Comparison of ENCODE assay signal across 30 cellular contexts in the genomic region with DNA sequence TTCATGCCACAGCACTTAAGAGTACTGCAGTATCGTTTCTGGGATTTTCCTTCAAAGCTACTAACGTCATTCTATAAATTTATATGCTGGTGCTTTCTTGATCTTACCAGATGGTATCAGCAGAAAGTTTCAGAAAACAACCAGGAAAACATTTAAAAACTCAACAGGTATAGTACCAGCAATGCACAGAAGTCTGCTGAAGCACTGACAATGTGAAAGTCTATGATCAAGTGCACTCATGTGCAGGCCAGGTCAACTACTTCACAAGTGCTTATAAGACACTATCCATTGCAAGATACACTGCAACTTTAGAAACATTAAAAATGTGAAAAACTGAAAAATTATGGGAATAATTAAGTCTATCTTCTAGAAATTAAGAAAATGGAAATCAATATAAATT.
"Had no signal": no experiment of that assay in that cellular context is flagged by ENCODE, and none has a peak within 500 bp of the region (broad histone marks: within the 10 kb centered on the region; RNA-seq: fewer than 3 reads in every experiment).

No MANE protein-coding gene starts in this region.

- DNase-seq: activated CD4-positive, alpha-beta memory T cell treated with anti-CD3 and anti-CD28 coated beads for 36 hours; activated CD4-positive, alpha-beta T cell treated with anti-CD3 and anti-CD28 coated beads for 36 hours; activated CD4-positive, alpha-beta T cell treated with anti-CD3 and anti-CD28 coated beads, Interleukin-2, amount 10 ng/mL, durations not matched to agents 24 days and 14 days; activated CD4-positive, CD25-positive, alpha-beta regulatory T cell; activated CD4-positive, CD25-positive, alpha-beta regulatory T cell treated with anti-CD3 and anti-CD28 coated beads, Interleukin-2, amount 50 U/mL, for 72 hours; activated CD8-positive, alpha-beta memory T cell treated with anti-CD3 and anti-CD28 coated beads, Interleukin-2, amount 10 ng/mL, durations not matched to agents 7 days and 5 days; activated CD8-positive, alpha-beta memory T cell treated with anti-CD3 and anti-CD28 coated beads, Interleukin-2, amount 50 U/mL, for 4 hours; activated CD8-positive, alpha-beta T cell treated with anti-CD3 and anti-CD28 coated beads, Interleukin-2, amount 10 ng/mL, durations not matched to agents 7 days and 5 days; activated effector memory CD4-positive, alpha-beta T cell treated with anti-CD3 and anti-CD28 coated beads, Interleukin-2, amount 50 U/mL, for 16 hours; activated naive CD4-positive, alpha-beta T cell treated with anti-CD3 and anti-CD28 coated beads for 36 hours; activated naive CD8-positive, alpha-beta T cell treated with anti-CD3 and anti-CD28 coated beads for 36 hours; activated T-cell treated with anti-CD3 and anti-CD28 coated beads, Interleukin-2, amount 50 U/mL, for 1 hour; activated T-cell treated with anti-CD3 and anti-CD28 coated beads, Interleukin-2, amount 50 U/mL, for 48 hours; anterior cingulate cortex; brain microvascular endothelial cell; dorsolateral prefrontal cortex; effector memory CD4-positive, alpha-beta T cell; endodermal cell; foreskin fibroblast; glutamatergic neuron; T-helper 2 cell had no signal

- H3K4me3 ChIP-seq: coronary artery, dorsolateral prefrontal cortex had no signal

- H3K4me1 Mint-ChIP-seq: endodermal cell had no signal

- H3K36me3 ChIP-seq: brain microvascular endothelial cell had no signal

- H3K27ac ChIP-seq: brain microvascular endothelial cell, coronary artery, dorsolateral prefrontal cortex had no signal

- H3K9me3 Mint-ChIP-seq: activated CD4-positive, alpha-beta memory T cell treated with anti-CD3 and anti-CD28 coated beads for 36 hours; activated CD4-positive, alpha-beta T cell treated with anti-CD3 and anti-CD28 coated beads, Interleukin-2, amount 10 ng/mL, durations not matched to agents 24 days and 14 days; activated naive CD4-positive, alpha-beta T cell treated with anti-CD3 and anti-CD28 coated beads for 36 hours; activated naive CD4-positive, alpha-beta T cell treated with anti-CD3 and anti-CD28 coated beads, Interleukin-2, amount 50 U/mL, for 24 hours; activated naive CD8-positive, alpha-beta T cell treated with anti-CD3 and anti-CD28 coated beads for 36 hours; activated T-helper 1 cell treated with anti-CD3 and anti-CD28 coated beads, Interleukin-12 subunit alpha, Interleukin-12 subunit beta, Interleukin-2, Interleukin-4 antibody, amounts not matched to agents 30 ng/mL and 10 ng/mL and 1 ng/mL, durations not matched to agents 14 hours and 24 hours and 36 hours; activated T-helper 2 cell treated with anti-CD3 and anti-CD28 coated beads, Interferon-gamma antibody, Interleukin-2, Interleukin-4, amounts not matched to agents 10 μg/mL and 5 μg/mL and 100 μg/mL, durations not matched to agents 14 hours and 24 hours and 36 hours; central memory CD8-positive, alpha-beta T cell; dendritic cell treated with granulocyte-macrophage colony-stimulating factor and Interleukin-4, amounts not matched to agents 40 ng/mL and 50 ng/mL, for 4 days; endodermal cell had no signal

- H3K27me3 ChIP-seq: brain microvascular endothelial cell, dorsolateral prefrontal cortex had no signal

- ATAC-seq: activated CD8-positive, alpha-beta memory T cell treated with anti-CD3 and anti-CD28 coated beads, Interleukin-2, amount 10 ng/mL, durations not matched to agents 7 days and 5 days; activated CD8-positive, alpha-beta T cell treated with anti-CD3 and anti-CD28 coated beads, Interleukin-2, amount 10 ng/mL, durations not matched to agents 7 days and 5 days; esophagus mucosa had no signal

- H3K27me3 Mint-ChIP-seq: activated CD4-positive, alpha-beta memory T cell treated with anti-CD3 and anti-CD28 coated beads for 36 hours; activated CD4-positive, alpha-beta T cell treated with anti-CD3 and anti-CD28 coated beads for 36 hours; activated CD4-positive, alpha-beta T cell treated with anti-CD3 and anti-CD28 coated beads, Interleukin-2, amount 10 ng/mL, durations not matched to agents 24 days and 14 days; activated CD8-positive, alpha-beta memory T cell treated with anti-CD3 and anti-CD28 coated beads, Interleukin-2, amount 10 ng/mL, durations not matched to agents 7 days and 5 days; activated naive CD4-positive, alpha-beta T cell treated with anti-CD3 and anti-CD28 coated beads, Interleukin-2, amount 50 U/mL, for 24 hours; activated naive CD8-positive, alpha-beta T cell treated with anti-CD3 and anti-CD28 coated beads for 36 hours; central memory CD8-positive, alpha-beta T cell; dendritic cell treated with granulocyte-macrophage colony-stimulating factor and Interleukin-4, amounts not matched to agents 40 ng/mL and 50 ng/mL, for 4 days had no signal

- H3K27ac Mint-ChIP-seq: activated CD4-positive, alpha-beta memory T cell treated with anti-CD3 and anti-CD28 coated beads for 36 hours; activated CD4-positive, alpha-beta T cell treated with anti-CD3 and anti-CD28 coated beads for 36 hours; activated CD8-positive, alpha-beta T cell treated with anti-CD3 and anti-CD28 coated beads, Interleukin-2, amount 10 ng/mL, durations not matched to agents 7 days and 5 days; activated naive CD4-positive, alpha-beta T cell treated with anti-CD3 and anti-CD28 coated beads for 36 hours; activated naive CD4-positive, alpha-beta T cell treated with anti-CD3 and anti-CD28 coated beads, Interleukin-2, amount 50 U/mL, for 24 hours; activated T-helper 1 cell treated with anti-CD3 and anti-CD28 coated beads, Interleukin-12 subunit alpha, Interleukin-12 subunit beta, Interleukin-2, Interleukin-4 antibody, amounts not matched to agents 30 ng/mL and 10 ng/mL and 1 ng/mL, durations not matched to agents 14 hours and 24 hours and 36 hours; endodermal cell had no signal

- FAIRE-seq: astrocyte, bronchial epithelial cell had no signal

- H3K4me3 Mint-ChIP-seq: activated CD4-positive, alpha-beta memory T cell treated with anti-CD3 and anti-CD28 coated beads for 36 hours; activated CD4-positive, alpha-beta T cell treated with anti-CD3 and anti-CD28 coated beads for 36 hours; activated CD4-positive, alpha-beta T cell treated with anti-CD3 and anti-CD28 coated beads, Interleukin-2, amount 10 ng/mL, durations not matched to agents 24 days and 14 days; activated CD8-positive, alpha-beta memory T cell treated with anti-CD3 and anti-CD28 coated beads, Interleukin-2, amount 10 ng/mL, durations not matched to agents 7 days and 5 days; activated CD8-positive, alpha-beta T cell treated with anti-CD3 and anti-CD28 coated beads, Interleukin-2, amount 10 ng/mL, durations not matched to agents 7 days and 5 days; activated naive CD4-positive, alpha-beta T cell treated with anti-CD3 and anti-CD28 coated beads for 36 hours; activated naive CD4-positive, alpha-beta T cell treated with anti-CD3 and anti-CD28 coated beads, Interleukin-2, amount 50 U/mL, for 24 hours; activated naive CD8-positive, alpha-beta T cell treated with anti-CD3 and anti-CD28 coated beads for 36 hours; activated T-helper 1 cell treated with anti-CD3 and anti-CD28 coated beads, Interleukin-12 subunit alpha, Interleukin-12 subunit beta, Interleukin-2, Interleukin-4 antibody, amounts not matched to agents 30 ng/mL and 10 ng/mL and 1 ng/mL, durations not matched to agents 14 hours and 24 hours and 36 hours; central memory CD8-positive, alpha-beta T cell; endodermal cell had no signal
